In genomic region chr15:67091966-67092677, GRCh38 we compare ENCODE assay signal across 9 cellular contexts. TPM values are rescaled to one million over a fixed set of nuclear protein-coding genes. Genes with fewer than 3 reads are reported as not detected.
DNase-seq lines count a peak whose midpoint lies in the region; ATAC-seq and TF ChIP-seq lines count a peak whose summit lies in the region.
"Had no signal": no experiment of that assay in that cellular context is flagged by ENCODE, and none has a peak within 500 bp of the region (broad histone marks: within the 10 kb centered on the region; RNA-seq: fewer than 3 reads in every experiment).

No MANE protein-coding gene starts in this region.

- peaks cover 41% of the 10 kb centered on the region for H3K4me1 ChIP-seq in GM23248 (ENCODE audit: insufficient read depth)
- peaks cover 96% of the 10 kb centered on the region for H3K4me1 ChIP-seq in OCI-LY7 (ENCODE audit: insufficient read depth, low read length, poor library complexity, severe bottlenecking)
- peaks cover 63% of the 10 kb centered on the region for H3K4me1 ChIP-seq in effector memory CD4-positive, alpha-beta T cell (ENCODE audit: control insufficient read depth, insufficient read depth, low read length, poor library complexity, severe bottlenecking)
- H3K4me1 ChIP-seq in ascending aorta, result peaks cover 0 to 43% of the 10 kb centered on the region in 2 donors

- no peaks in the 10 kb centered on the region for H3K9me2 ChIP-seq in GM23248 (ENCODE audit: insufficient read depth)
- H3K9me2 ChIP-seq in OCI-LY7 (ENCODE audit: insufficient read depth, low read length), result no peaks in the 10 kb centered on the region

- ATAC-seq in omental fat pad (ENCODE audit: low FRiP score) (no peak), GM19452 (IDR thresholded peaks at IDR 0.05; ENCODE audit: unreplicated experiment) (no peak)

- H3K9me3 ChIP-seq in GM23248 (ENCODE audit: low read depth) (no peaks in the 10 kb centered on the region), OCI-LY7 (ENCODE audit: low read length) (no peaks in the 10 kb centered on the region), ascending aorta (no peaks in the 10 kb centered on the region)
- no peaks in the 10 kb centered on the region for H3K9me3 ChIP-seq in effector memory CD4-positive, alpha-beta T cell (ENCODE audit: control insufficient read depth, low read length)

- H3K27ac ChIP-seq in GM23248 (peak overlapping the region; percentile 40), OCI-LY7 (ENCODE audit: low read depth, low read length, poor library complexity, severe bottlenecking) (peak overlapping the region; percentile 97), ascending aorta (peak overlapping the region in 1 of 2 donors; percentile 9)
- H3K27ac ChIP-seq in effector memory CD4-positive, alpha-beta T cell (ENCODE audit: insufficient read depth, low read length, poor library complexity, severe bottlenecking), result peak overlapping the region; percentile 89

- CTCF ChIA-PET in OCI-LY7 (lab: Charles Lee; ENCODE audit: unreplicated experiment), result interaction anchor here (0.9 kb wide), 1 partner anchor 9 kb away, joined by 3 read pairs; no protein-coding TSS in a partner anchor

- POLR2A ChIA-PET in OCI-LY7 (lab: Charles Lee), result interaction anchor here (0.9 to 8.5 kb wide), 3 partner anchors 10 to 25 kb away, joined by 3 to 80 read pairs (median 29); no protein-coding TSS in a partner anchor

- H3K27me3 ChIP-seq in GM23248 (replicated peaks; ENCODE audit: insufficient read depth) (no peaks in the 10 kb centered on the region), ascending aorta (no peaks in the 10 kb centered on the region)
- H3K27me3 ChIP-seq in effector memory CD4-positive, alpha-beta T cell (replicated peaks; ENCODE audit: control insufficient read depth, insufficient read depth, low read length, poor library complexity, severe bottlenecking), result no peaks in the 10 kb centered on the region

- H3K4me3 ChIP-seq in GM23248 (no peak overlapping the region), OCI-LY7 (ENCODE audit: low read depth, low read length, poor library complexity, severe bottlenecking) (peak overlapping the region; percentile 48), ascending aorta (no peak overlapping the region)
- no peak overlapping the region for H3K4me3 ChIP-seq in effector memory CD4-positive, alpha-beta T cell (ENCODE audit: insufficient read depth, low read depth, low read length, poor library complexity, severe bottlenecking)

- peaks cover 100% of the 10 kb centered on the region for H3K79me2 ChIP-seq in GM23248 (ENCODE audit: insufficient read depth)
- peaks cover 93% of the 10 kb centered on the region for H3K79me2 ChIP-seq in OCI-LY7 (ENCODE audit: insufficient read depth, low read depth, low read length)

- peak overlapping the region; percentile 48 for H3K9ac ChIP-seq in GM23248

- H4K20me1 ChIP-seq in GM23248 (ENCODE audit: insufficient read depth) (no peaks in the 10 kb centered on the region), OCI-LY7 (ENCODE audit: insufficient read depth, low read length) (no peaks in the 10 kb centered on the region)

- no peaks in the 10 kb centered on the region; the same call in 1 of the 2 replicates for H3K36me3 ChIP-seq in GM23248 (ENCODE audit: low read depth)
- peaks cover 26% of the 10 kb centered on the region for H3K36me3 ChIP-seq in OCI-LY7 (ENCODE audit: insufficient read depth, low read length)
- peaks cover 6% of the 10 kb centered on the region for H3K36me3 ChIP-seq in effector memory CD4-positive, alpha-beta T cell (ENCODE audit: control insufficient read depth, insufficient read depth, low read length)
- H3K36me3 ChIP-seq in ascending aorta, result peaks cover 9 to 10% of the 10 kb centered on the region in 2 donors

- in situ Hi-C loops in GM23248 (cut with MboI), result no loop called here

- no TSS peak for BruUV-seq in OCI-LY7 (replicated peaks; lab: Mats Ljungman, UMichigan)

- DNase-seq in GM23248 (no peak), OCI-LY7 (ENCODE audit: low spot score) (no peak), omental fat pad (ENCODE audit: low spot score) (peak; percentile 22), Ammon's horn (ENCODE audit: low spot score) (no peak), ascending aorta (ENCODE audit: low spot score in 2 of 2) (no peak), OCI-M2 (lab: John Stamatoyannopoulos, UW; ENCODE audit: unreplicated experiment) (no peak)
- DNase-seq in effector memory CD4-positive, alpha-beta T cell, result no peak
- DNase-seq: NCI-H2029 had no signal

- H2AFZ ChIP-seq in GM23248, result no peak overlapping the region
- no peak overlapping the region for H2AFZ ChIP-seq in OCI-LY7 (ENCODE audit: low read length)

- H3K4me2 ChIP-seq in GM23248 (ENCODE audit: unreplicated experiment) (peak overlapping the region; percentile 41), OCI-LY7 (ENCODE audit: low read length) (peak overlapping the region; percentile 84)

- peaks cover 19% of the 10 kb centered on the region for H3F3A ChIP-seq in GM23248 (ENCODE audit: insufficient read depth)

- TF ChIP-seq CTCF in OCI-LY7 (conservative IDR thresholded peaks at IDR 0.05; ENCODE audit: low read length), result no peak
- no peak for TF ChIP-seq CTCF in omental fat pad (IDR thresholded peaks at IDR 0.05)
- TF ChIP-seq CTCF in ascending aorta (IDR thresholded peaks at IDR 0.05), result no peak

- intact Hi-C loops in OCI-LY7 (cut with micrococcal nuclease; ENCODE audit: unreplicated experiment) (no loop called here), ascending aorta (cut with DNase I) (no loop called here)

- WGBS in GM23248 (ENCODE audit: low coverage in 1 of 2, low lambda C conversion rate in 2 of 2, missing lambda C conversion rate in 2 of 2), 2 experiments, result 75 to 76% methylated on average over 7 of the region's 7 CpGs

RNA-seq across cellular contexts. Expression of gene SMAD3, which starts 26.7 kb away (rescaled TPM):
- 34.0 and 50.1 TPM in 2 replicates for total RNA-seq in GM23248 (2014; rRNA removed; shearing (Covaris generic))
- polyA plus RNA-seq in GM23248 (2016; fragmentation: Nextera tagmentation; extraction: Ambion mirVana), result 30.8 and 30.9 TPM in 2 replicates
- 32.8 and 41.2 TPM in 2 replicates for total RNA-seq in OCI-LY7 (2014; rRNA removed; shearing (Covaris generic))
- total RNA-seq in OCI-LY7 (2022), result 77.8 and 84.5 TPM in 2 replicates
- 10 to 100 TPM; 30.9 to 58.1 (median 49.9) TPM for total RNA-seq in omental fat pad
- 89.3 TPM for total RNA-seq in ascending aorta
